Comparison of ENCODE assay signal across 28 cellular contexts in the genomic region with DNA sequence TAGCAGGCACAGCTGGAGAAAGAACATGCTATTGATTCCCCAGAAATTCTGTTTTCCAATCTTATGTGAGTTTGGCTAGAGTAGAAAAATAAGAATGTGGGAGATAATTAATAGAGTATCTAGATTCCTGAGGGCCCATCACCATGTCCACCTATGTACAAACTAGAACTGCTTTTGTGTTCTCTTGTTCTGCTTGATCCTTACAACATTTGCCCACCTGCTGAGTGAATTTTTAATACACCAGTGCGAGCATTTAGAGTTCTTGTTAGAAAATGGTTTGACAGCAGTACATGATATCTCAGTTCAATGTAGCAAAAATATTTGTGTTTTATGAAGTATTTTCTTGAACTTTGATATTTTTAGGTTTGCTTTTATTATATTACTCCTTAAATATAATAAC.
"Had no signal": no experiment of that assay in that cellular context is flagged by ENCODE, and none has a peak within 500 bp of the region (broad histone marks: within the 10 kb centered on the region; RNA-seq: fewer than 3 reads in every experiment).

No MANE protein-coding gene starts in this region.

- H3K79me2 ChIP-seq: hepatocyte had no signal

- H2AFZ ChIP-seq: hepatocyte had no signal

- ATAC-seq: effector memory CD8-positive, alpha-beta T cell; esophagus mucosa; left lung; naive thymus-derived CD4-positive, alpha-beta T cell; sciatic nerve had no signal

- H3K36me3 Mint-ChIP-seq: activated naive CD8-positive, alpha-beta T cell; naive thymus-derived CD4-positive, alpha-beta T cell; stimulated activated memory B cell treated with anti-CD40 and anti-IgM and Interleukin-4, amounts not matched to agents 10 μg/mL and 1 μg/mL and 100 μg/mL, for 72 hours had no signal

- H3K27me3 Mint-ChIP-seq: stimulated activated memory B cell treated with anti-CD40 and anti-IgM and Interleukin-4, amounts not matched to agents 10 μg/mL and 1 μg/mL and 100 μg/mL, for 72 hours had no signal

- H3K4me2 ChIP-seq: hepatocyte had no signal

- H3K4me3 ChIP-seq: colonic mucosa, dorsolateral prefrontal cortex, hepatocyte, left lung, lung, stomach, suprapubic skin, transverse colon, uterus had no signal

- H3K27me3 ChIP-seq: colonic mucosa, hepatocyte, transverse colon had no signal

- FAIRE-seq: bronchial epithelial cell, endothelial cell of umbilical vein, small intestine had no signal

- H3K4me1 ChIP-seq: colonic mucosa, left lung, stomach, suprapubic skin, transverse colon, uterus had no signal

- H3K27ac ChIP-seq: colonic mucosa, dorsolateral prefrontal cortex, hepatocyte, left lung, stomach, suprapubic skin, transverse colon, uterus had no signal

- DNase-seq: activated CD4-positive, alpha-beta T cell treated with anti-CD3 and anti-CD28 coated beads for 1 hour; activated CD8-positive, alpha-beta memory T cell treated with anti-CD3 and anti-CD28 coated beads for 24 hours; activated CD8-positive, alpha-beta memory T cell treated with anti-CD3 and anti-CD28 coated beads, Interleukin-2, amount 50 U/mL, for 4 hours; activated naive CD4-positive, alpha-beta T cell; activated T-cell treated with anti-CD3 and anti-CD28 coated beads, Interleukin-2, amount 50 U/mL, for 24 hours; colonic mucosa; dorsolateral prefrontal cortex; effector memory CD8-positive, alpha-beta T cell; foreskin melanocyte; glutamatergic neuron; kidney glomerular epithelial cell; left lung; naive thymus-derived CD4-positive, alpha-beta T cell; small intestine; stomach; transverse colon; uterus had no signal

- H3K27ac Mint-ChIP-seq: activated T-helper 2 cell treated with anti-CD3 and anti-CD28 coated beads, Interferon-gamma antibody, Interleukin-2, Interleukin-4, amounts not matched to agents 10 μg/mL and 5 μg/mL and 100 μg/mL, durations not matched to agents 14 hours and 24 hours and 36 hours had no signal

- H3K9me3 ChIP-seq: colonic mucosa, left lung, stomach, suprapubic skin, transverse colon, uterus had no signal

- H3K9me3 Mint-ChIP-seq: activated T-cell treated with anti-CD3 and anti-CD28 coated beads, Interleukin-2, amount 50 U/mL, for 24 hours; activated T-helper 2 cell treated with anti-CD3 and anti-CD28 coated beads, Interferon-gamma antibody, Interleukin-2, Interleukin-4, amounts not matched to agents 10 μg/mL and 5 μg/mL and 100 μg/mL, durations not matched to agents 14 hours and 24 hours and 36 hours; effector memory CD8-positive, alpha-beta T cell; neural crest cell; stimulated activated memory B cell treated with anti-CD40 and anti-IgM and Interleukin-4, amounts not matched to agents 10 μg/mL and 1 μg/mL and 100 μg/mL, for 72 hours had no signal

- H3K4me3 Mint-ChIP-seq: activated T-cell treated with anti-CD3 and anti-CD28 coated beads, Interleukin-2, amount 50 U/mL, for 24 hours; neural crest cell; stimulated activated memory B cell treated with anti-CD40 and anti-IgM and Interleukin-4, amounts not matched to agents 10 μg/mL and 1 μg/mL and 100 μg/mL, for 72 hours had no signal

- H3K36me3 ChIP-seq: colonic mucosa, left lung, stomach, suprapubic skin, transverse colon, uterus had no signal
